ENCODE assay signal across 8 cellular contexts in the genomic region with DNA sequence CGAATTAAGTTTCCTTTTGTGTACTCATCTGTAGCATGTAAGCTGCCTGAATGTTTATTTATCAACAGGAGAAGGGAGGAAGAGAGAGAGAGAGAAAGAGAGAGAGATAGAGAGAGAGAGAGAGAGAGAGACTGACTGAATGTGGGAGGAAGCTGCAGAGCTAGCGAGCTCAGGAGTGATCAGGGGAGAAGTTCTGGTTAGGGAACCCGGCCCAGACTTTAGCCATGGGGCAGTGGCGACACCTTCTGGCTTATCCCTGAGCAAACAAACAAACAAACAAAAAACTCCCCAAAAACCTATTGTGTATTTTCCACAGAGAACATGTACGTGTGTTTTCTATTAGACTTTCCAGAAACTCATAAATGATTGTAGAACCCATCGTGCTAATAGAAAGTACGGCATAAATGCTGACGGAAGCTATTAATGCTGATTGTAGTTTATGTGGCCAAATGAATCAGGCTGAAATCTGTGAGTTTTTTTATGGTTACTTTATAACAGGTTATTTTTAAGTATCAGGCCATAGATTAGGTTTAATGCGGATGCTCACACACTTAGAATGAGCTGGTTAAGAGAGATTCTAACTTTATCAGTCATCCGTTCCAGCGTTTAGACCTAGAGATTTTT.
DNase-seq lines count a peak whose midpoint lies in the region; ATAC-seq and TF ChIP-seq lines count a peak whose summit lies in the region.

No MANE protein-coding gene starts in this region.

- no peak overlapping the region for H3K9ac ChIP-seq in DND-41 (ENCODE audit: low read depth, low read length)

- intact Hi-C loops in activated naive CD4-positive, alpha-beta T cell treated with anti-CD3 and anti-CD28 coated beads for 36 hours (cut with micrococcal nuclease) = loop anchor here (1.0 to 10.0 kb wide), 13 partner anchors 121 to 1448 kb away; no protein-coding TSS in a partner anchor

- no peak for TF ChIP-seq EP300 in upper lobe of left lung (IDR thresholded peaks at IDR 0.05)

- H3K4me3 ChIP-seq in DND-41 (ENCODE audit: low read depth in 1 of 2, low read length in 2 of 2) (no peak overlapping the region), Peyer's patch (no peak overlapping the region), upper lobe of left lung (no peak overlapping the region)

- no peaks in the 10 kb centered on the region for H3K36me3 Mint-ChIP-seq in activated naive CD4-positive, alpha-beta T cell treated with anti-CD3 and anti-CD28 coated beads for 36 hours (ENCODE audit: low read depth)

- no peaks in the 10 kb centered on the region for H3K79me2 ChIP-seq in DND-41 (ENCODE audit: insufficient read depth, low read length)

- peaks cover 34% of the 10 kb centered on the region for H3K4me1 Mint-ChIP-seq in activated naive CD4-positive, alpha-beta T cell treated with anti-CD3 and anti-CD28 coated beads for 36 hours (ENCODE audit: low read depth)

- CTCF ChIA-PET in activated naive CD4-positive, alpha-beta T cell treated with anti-CD3 and anti-CD28 coated beads for 36 hours (lab: Charles Lee) = interaction anchor here (0.5 to 4.0 kb wide), 24 partner anchors 8 to 1455 kb away, joined by 3 to 42 read pairs (median 4); no protein-coding TSS in a partner anchor

- TF ChIP-seq POLR2A in Peyer's patch (IDR thresholded peaks at IDR 0.05) (no peak), upper lobe of left lung (IDR thresholded peaks at IDR 0.05) (no peak)

- peak; percentile 73 for TF ChIP-seq CTCF in DND-41 (IDR thresholded peaks at IDR 0.05; ENCODE audit: borderline replicate concordance, extremely low read depth, low read length, poor library complexity, severe bottlenecking)
- TF ChIP-seq CTCF in Peyer's patch (IDR thresholded peaks at IDR 0.05) = peak in 5 of 6 experiments; percentile 9 to 69 (median 60)
- TF ChIP-seq CTCF in upper lobe of left lung (IDR thresholded peaks at IDR 0.05) = peak in 5 of 6 experiments; percentile 29 to 48 (median 41)

- H3K4me2 ChIP-seq in DND-41 (ENCODE audit: insufficient read depth, low read length) = no peak overlapping the region

- peak; percentile 78 for ATAC-seq in DND-41 (ENCODE audit: insufficient read depth, low read depth)
- ATAC-seq in HG03066 (IDR thresholded peaks at IDR 0.05; ENCODE audit: low read depth, unreplicated experiment) = peak; percentile 37
- peak in 1 of 2 donors; percentile 90 for ATAC-seq in upper lobe of left lung (ENCODE audit: low FRiP score in 2 of 2)
- no peak for ATAC-seq in GM19351 (IDR thresholded peaks at IDR 0.05; ENCODE audit: unreplicated experiment)

- no peaks in the 10 kb centered on the region for H3K9me3 Mint-ChIP-seq in activated naive CD4-positive, alpha-beta T cell treated with anti-CD3 and anti-CD28 coated beads for 36 hours

- peak overlapping the region; percentile 71 for H3K27ac Mint-ChIP-seq in activated naive CD4-positive, alpha-beta T cell treated with anti-CD3 and anti-CD28 coated beads for 36 hours

- H3K27me3 Mint-ChIP-seq in activated naive CD4-positive, alpha-beta T cell treated with anti-CD3 and anti-CD28 coated beads for 36 hours (ENCODE audit: low read depth) = peaks cover 12% of the 10 kb centered on the region

- H3K36me3 ChIP-seq in DND-41 (ENCODE audit: insufficient read depth, low read length) = no peaks in the 10 kb centered on the region
- peaks cover 0 to 7% (median 0%) of the 10 kb centered on the region in 3 donors for H3K36me3 ChIP-seq in Peyer's patch
- H3K36me3 ChIP-seq in upper lobe of left lung = no peaks in the 10 kb centered on the region

- H3K27ac ChIP-seq in DND-41 (ENCODE audit: low read length) (no peak overlapping the region), Peyer's patch (no peak overlapping the region), upper lobe of left lung (no peak overlapping the region)

- no peaks in the 10 kb centered on the region for H3K9me3 ChIP-seq in DND-41 (ENCODE audit: insufficient read depth, low read length, severe bottlenecking)
- no peaks in the 10 kb centered on the region for H3K9me3 ChIP-seq in Peyer's patch
- H3K9me3 ChIP-seq in upper lobe of left lung = no peaks in the 10 kb centered on the region

- no peak overlapping the region for H3K4me3 Mint-ChIP-seq in activated naive CD4-positive, alpha-beta T cell treated with anti-CD3 and anti-CD28 coated beads for 36 hours

- DNase-seq in DND-41 (peak; percentile 61), Peyer's patch (peak in 2 of 3 donors; percentile 65 to 81), glomerular visceral epithelial cell (ENCODE audit: extremely low spot score) (peak; percentile 77), pons (ENCODE audit: low spot score) (peak; percentile 77), upper lobe of left lung (peak in 1 of 2 donors; percentile 53)
- DNase-seq in activated naive CD4-positive, alpha-beta T cell treated with anti-CD3 and anti-CD28 coated beads for 36 hours = peak; percentile 83

- no peaks in the 10 kb centered on the region for H4K20me1 ChIP-seq in DND-41 (ENCODE audit: insufficient read depth, low read length)

- WGBS in upper lobe of left lung, 2 donors = 50 to 53% methylated on average over 11 of the region's 11 CpGs

- peaks cover 2% of the 10 kb centered on the region; the same call in 1 of the 2 replicates for H3K4me1 ChIP-seq in DND-41 (ENCODE audit: insufficient read depth, low read length)
- no peaks in the 10 kb centered on the region for H3K4me1 ChIP-seq in Peyer's patch
- peaks cover 2 to 15% (median 6%) of the 10 kb centered on the region in 4 donors for H3K4me1 ChIP-seq in upper lobe of left lung

- no peak overlapping the region for H2AFZ ChIP-seq in DND-41 (ENCODE audit: low read depth, low read length)

- H3K27me3 ChIP-seq in DND-41 (ENCODE audit: insufficient read depth, low read length, poor library complexity) = peaks cover under 1% of the 10 kb centered on the region
- no peaks in the 10 kb centered on the region for H3K27me3 ChIP-seq in Peyer's patch
- H3K27me3 ChIP-seq in upper lobe of left lung = no peaks in the 10 kb centered on the region
